ENCODE assay signal across 8 cellular contexts in genomic region chr12:21500786-21501257, GRCh38. TPM values are rescaled to one million over a fixed set of nuclear protein-coding genes. Genes with fewer than 3 reads are reported as not detected.
A peak's percentile ranks its signal among the peaks of the same experiment; 100 is the strongest.
DNase-seq lines count a peak whose midpoint lies in the region; ATAC-seq and TF ChIP-seq lines count a peak whose summit lies in the region.

No MANE protein-coding gene starts in this region.

- POLR2A ChIA-PET in RWPE1 (lab: Yijun Ruan, JAX; ENCODE audit: low non-redundant PET), result no interaction called here

- ATAC-seq in heart left ventricle, result no peak
- ATAC-seq in left cardiac atrium, result no peak

- DNase-seq in heart left ventricle (no peak), left cardiac atrium (no peak), RWPE1 (ENCODE audit: low spot score) (no peak), vagina (ENCODE audit: extremely low spot score in 2 of 2) (no peak), GM19238 (ENCODE audit: insufficient read length, low spot score) (no peak), Ammon's horn (ENCODE audit: low spot score) (no peak), inferior parietal cortex (ENCODE audit: extremely low spot score) (no peak)

- H3K9ac ChIP-seq in iPS-18a (ENCODE audit: low read length), result peak overlapping the region; percentile 72

- WGBS in heart left ventricle, 4 donors, result 3 to 10% (median 6%) methylated on average over 7 to 8 of the region's 8 CpGs

- TF ChIP-seq CTCF in heart left ventricle (IDR thresholded peaks at IDR 0.05), result no peak
- no peak for TF ChIP-seq CTCF in RWPE1 (conservative IDR thresholded peaks at IDR 0.05; ENCODE audit: low read depth)
- TF ChIP-seq CTCF in vagina (IDR thresholded peaks at IDR 0.05), result no peak

- H3K4me3 ChIP-seq in heart left ventricle (peak overlapping the region; percentile 77 to 97 (median 90)), iPS-18a (ENCODE audit: low read length) (peak overlapping the region; percentile 76), vagina (peak overlapping the region; percentile 73 to 96)

- intact Hi-C loops in heart left ventricle (cut with DNase I) (loop anchor here in 7 of 10 donors (5.0 to 10.0 kb wide), 6 partner anchors 64 to 184 kb away; partner anchors contain the start of genes LDHB (in 3 of the 7) and PYROXD1 (in 3 of the 7)), left cardiac atrium (cut with DNase I) (loop anchor here in 1 of 2 donors (2.0 kb wide), 1 partner anchor 180 kb away; no protein-coding TSS in a partner anchor), vagina (cut with DNase I) (no loop called here)

- CTCF ChIA-PET in RWPE1 (lab: Yijun Ruan, JAX), result interaction anchor here (1.2 kb wide), 1 partner anchor 179 kb away, joined by 7 read pairs; no protein-coding TSS in a partner anchor

- H3K4me1 ChIP-seq in heart left ventricle, result peaks cover 8 to 55% (median 44%) of the 10 kb centered on the region in 12 donors
- H3K4me1 ChIP-seq in iPS-18a (ENCODE audit: control insufficient read depth, low read depth, low read length), result peaks cover 8% of the 10 kb centered on the region
- peaks cover 52% of the 10 kb centered on the region for H3K4me1 ChIP-seq in vagina

- no peaks in the 10 kb centered on the region for H3K9me3 ChIP-seq in heart left ventricle
- no peaks in the 10 kb centered on the region for H3K9me3 ChIP-seq in iPS-18a (ENCODE audit: control insufficient read depth, low read depth, low read length)
- H3K9me3 ChIP-seq in vagina, result no peaks in the 10 kb centered on the region

- peak overlapping the region; percentile 14 to 91 (median 88) for H3K27ac ChIP-seq in heart left ventricle
- peak overlapping the region; percentile 87 for H3K27ac ChIP-seq in RWPE1
- no peak overlapping the region for H3K27ac ChIP-seq in iPS-18a (ENCODE audit: low read length)
- peak overlapping the region; percentile 67 for H3K27ac ChIP-seq in vagina

- no peak for TF ChIP-seq POLR2A in heart left ventricle (IDR thresholded peaks at IDR 0.05)
- TF ChIP-seq POLR2A in vagina (IDR thresholded peaks at IDR 0.05), result no peak

- no peaks in the 10 kb centered on the region for H3K27me3 ChIP-seq in heart left ventricle
- H3K27me3 ChIP-seq in iPS-18a (ENCODE audit: control insufficient read depth, insufficient read depth, low read length), result no peaks in the 10 kb centered on the region
- no peaks in the 10 kb centered on the region for H3K27me3 ChIP-seq in vagina

- peaks cover 0 to 35% (median 29%) of the 10 kb centered on the region in 9 donors for H3K36me3 ChIP-seq in heart left ventricle
- peaks cover 22% of the 10 kb centered on the region for H3K36me3 ChIP-seq in iPS-18a (ENCODE audit: control insufficient read depth, low read depth, low read length)
- H3K36me3 ChIP-seq in vagina, result peaks cover 0 to 25% of the 10 kb centered on the region in 2 donors

RNA-seq across cellular contexts. Expression of gene RECQL, which starts 0.6 kb away (rescaled TPM):
- 10 to 100 TPM; 17.1 to 39.3 (median 27.4) TPM for total RNA-seq in heart left ventricle
- 10 to 100 TPM in 1 of 2 donors, 1 to 10 TPM in 1; 9.0 to 21.2 TPM for polyA plus RNA-seq in heart left ventricle
- total RNA-seq in left cardiac atrium, result 10 to 100 TPM; 19.9 to 23.9 TPM
- total RNA-seq in vagina, result 15.7 TPM

RNA-seq across cellular contexts. Expression of gene GOLT1B, which starts 0.8 kb away (rescaled TPM):
- total RNA-seq in heart left ventricle, result 10 to 100 TPM; 12.9 to 32.0 (median 22.1) TPM
- polyA plus RNA-seq in heart left ventricle, result 10 to 100 TPM; 13.2 to 43.7 TPM
- 10 to 100 TPM; 24.9 to 29.7 TPM for total RNA-seq in left cardiac atrium
- 12.5 TPM for total RNA-seq in vagina

RNA-seq across cellular contexts. Expression of gene SPX, which starts 25.3 kb away (rescaled TPM):
- total RNA-seq in heart left ventricle (10 to 100 TPM in 5 of 9 donors, 1 to 10 TPM in 4; 7.0 to 20.0 (median 13.5) TPM), left cardiac atrium (1 to 10 TPM; 2.6 to 6.5 TPM), vagina (not detected)
- polyA plus RNA-seq in heart left ventricle, result 10 to 100 TPM in 1 of 2 donors, 1 to 10 TPM in 1; 1.8 to 12.8 TPM
